In the genomic region with DNA sequence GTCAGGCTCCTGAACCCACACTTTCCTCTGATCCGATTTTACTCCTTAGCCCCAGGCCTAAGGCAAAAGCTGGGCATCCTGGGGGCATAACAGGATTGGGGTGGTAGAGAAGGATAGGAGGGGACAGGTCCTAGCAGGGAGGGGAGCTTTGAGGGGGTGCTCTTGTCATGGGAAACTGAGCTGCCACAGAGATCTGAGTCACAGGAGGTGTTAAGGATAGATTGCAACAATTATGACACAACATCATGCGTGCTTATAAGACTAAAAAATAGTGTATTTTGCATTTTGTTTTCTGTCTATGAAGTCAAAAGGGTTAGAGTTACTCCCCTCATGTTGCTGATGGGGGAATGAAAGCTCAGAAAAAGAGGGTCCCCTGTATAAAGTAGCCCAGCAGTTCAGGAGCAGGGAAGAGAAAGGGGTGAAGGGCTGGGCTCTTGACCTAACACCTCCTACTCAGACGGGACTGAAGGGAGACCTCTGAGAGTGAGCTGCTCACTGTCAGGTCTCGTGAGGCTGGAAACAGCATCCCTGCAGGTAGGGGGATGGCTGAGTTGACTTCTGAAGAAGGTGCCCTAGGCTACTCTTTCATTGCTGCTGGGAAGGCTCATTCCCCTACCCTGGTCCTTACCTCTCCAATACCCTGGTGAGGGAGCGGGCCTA, we compare ENCODE assay signal across 23 cellular contexts. TPM values are rescaled to one million over a fixed set of nuclear protein-coding genes. Genes with fewer than 3 reads are reported as not detected.
DNase-seq lines count a peak whose midpoint lies in the region; FAIRE-seq lines count a peak whose summit lies in the region.
"Had no signal": no experiment of that assay in that cellular context is flagged by ENCODE, and none has a peak within 500 bp of the region (broad histone marks: within the 10 kb centered on the region; RNA-seq: fewer than 3 reads in every experiment).

No MANE protein-coding gene starts in this region.

- H3K27ac Mint-ChIP-seq in immature natural killer cell = peak overlapping the region; percentile 17 to 85 (median 74)
- H3K27ac Mint-ChIP-seq: endodermal cell, GM23338, nephron progenitor cell had no signal

- H3K4me1 Mint-ChIP-seq in immature natural killer cell = peaks cover 46 to 48% of the 10 kb centered on the region in 2 donors

- peak; percentile 54 for DNase-seq in NK-92 treated with Interleukin-12 subunit alpha and Interleukin-12 subunit beta, amount 100 ng/mL, for 24 hours (lab: John Stamatoyannopoulos, UW)
- no peak for DNase-seq in NK-92 (lab: John Stamatoyannopoulos, UW; ENCODE audit: unreplicated experiment)
- peak; percentile 16 for DNase-seq in stimulated activated CD4-positive, alpha-beta T cell treated with anti-CD3 and anti-CD28 coated beads, Interleukin-1b, Interleukin-23, amount 100 ng/mL, for 48 hours
- DNase-seq in stimulated activated CD4-positive, alpha-beta T cell treated with anti-CD3 and anti-CD28 coated beads, Interleukin-4, amount 100 ng/mL, for 24 hours = no peak
- no peak for DNase-seq in immature natural killer cell
- DNase-seq in urothelium cell line (ENCODE audit: low spot score) = no peak
- no peak for DNase-seq in NCI-H1930 (lab: John Stamatoyannopoulos, UW)
- no peak for DNase-seq in NCI-H2107 (lab: John Stamatoyannopoulos, UW)
- DNase-seq: 8988T; activated gamma-delta T cell; amygdala; CD8-positive, alpha-beta memory T cell; cortex of kidney; hypothalamus; IMR-90; NCI-H1417; nephron progenitor cell; right lobe of liver; Right ventricle myocardium superior; substantia nigra had no signal

- peak overlapping the region; percentile 45 to 79 (median 72) for H3K4me3 Mint-ChIP-seq in immature natural killer cell
- H3K4me3 Mint-ChIP-seq: CD8-positive, alpha-beta memory T cell; endodermal cell had no signal

- H3K27me3 Mint-ChIP-seq in immature natural killer cell (ENCODE audit: low read depth in 3 of 3) = peaks cover 6 to 15% (median 8%) of the 10 kb centered on the region in 3 donors

- peaks cover 0 to 5% (median 0%) of the 10 kb centered on the region in 3 donors for H3K36me3 Mint-ChIP-seq in immature natural killer cell
- H3K36me3 Mint-ChIP-seq: CD8-positive, alpha-beta memory T cell had no signal

- peaks cover 0 to 1% (median 0%) of the 10 kb centered on the region in 6 donors for H3K9me3 Mint-ChIP-seq in immature natural killer cell
- H3K9me3 Mint-ChIP-seq: CD8-positive, alpha-beta memory T cell; endodermal cell; GM23338; nephron progenitor cell had no signal

- peak; percentile 13 for FAIRE-seq in urothelium cell line (lab: Jason Lieb, UNC)

RNA-seq across cellular contexts. Expression of a gene that starts 2.0 kb away (rescaled TPM):
- under 1 TPM in 1 of 3 donors, not detected in 2; 0.87 TPM for polyA plus RNA-seq in immature natural killer cell
- polyA plus RNA-seq: CD8-positive, alpha-beta memory T cell; fibroblast of lung; IMR-90 had no signal

Comparison
In these comparisons a context has a peak if more than half of its experiments do, and no peak if none do; other contexts are left out.
1. DNase-seq: peak in NK-92 treated with Interleukin-12 subunit alpha and Interleukin-12 subunit beta, amount 100 ng/mL, for 24 hours (single experiment) and stimulated activated CD4-positive, alpha-beta T cell treated with anti-CD3 and anti-CD28 coated beads, Interleukin-1b, Interleukin-23, amount 100 ng/mL, for 48 hours (single experiment); none in NK-92 (single experiment), stimulated activated CD4-positive, alpha-beta T cell treated with anti-CD3 and anti-CD28 coated beads, Interleukin-4, amount 100 ng/mL, for 24 hours (single experiment), immature natural killer cell (0 of 3), urothelium cell line (single experiment), NCI-H1930 (0 of 2) and NCI-H2107 (single experiment).